Comparison of ENCODE assay signal across 1 cellular context in genomic region chr2:235518317-235519090, GRCh38.
TF ChIP-seq lines count a peak whose summit lies in the region.

No MANE protein-coding gene starts in this region.

TF ChIP-seq in WTC11, 78 proteins besides CTCF, POLR2A, EP300 and RAD21 (continued from another document):
- no peak for TF ChIP-seq FOXP4 (CRISPR knock-in tag; IDR thresholded peaks at IDR 0.05)
- no peak for TF ChIP-seq TEAD1 (CRISPR knock-in tag; IDR thresholded peaks at IDR 0.05)
- TF ChIP-seq ETV6 (CRISPR knock-in tag; IDR thresholded peaks at IDR 0.05): no peak
TF ChIP-seq in WTC11: peak in this region for 0.
